Comparison of ENCODE assay signal across 32 cellular contexts in the genomic region with DNA sequence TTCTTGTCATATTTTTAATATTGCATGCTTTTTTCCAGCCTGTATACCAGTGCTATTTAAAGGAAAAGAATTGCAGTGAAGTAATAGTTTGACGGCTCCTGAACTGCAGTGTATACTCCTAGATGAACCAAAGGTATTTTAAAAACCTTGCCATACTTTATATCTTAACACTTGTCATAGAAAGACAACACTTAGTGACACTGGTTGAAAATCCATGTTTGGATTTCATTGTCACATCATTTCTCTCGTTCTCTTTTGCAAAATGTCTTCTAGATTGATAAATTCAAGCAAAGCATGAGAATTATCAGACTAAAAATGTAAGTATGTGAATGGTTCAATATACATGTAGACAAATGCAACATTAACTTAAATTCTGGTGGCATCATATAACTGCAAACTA.
"Had no signal": no experiment of that assay in that cellular context is flagged by ENCODE, and none has a peak within 500 bp of the region (broad histone marks: within the 10 kb centered on the region; RNA-seq: fewer than 3 reads in every experiment).

No MANE protein-coding gene starts in this region.

- H3K9me3 Mint-ChIP-seq: activated B cell treated with CpG ODN at 0.5 μM for 24 hours; activated CD4-positive, alpha-beta memory T cell treated with anti-CD3 and anti-CD28 coated beads for 36 hours; activated CD4-positive, alpha-beta T cell treated with anti-CD3 and anti-CD28 coated beads, Interleukin-2, amount 10 ng/mL, durations not matched to agents 24 days and 14 days; activated CD8-positive, alpha-beta T cell treated with anti-CD3 and anti-CD28 coated beads for 36 hours; activated naive CD4-positive, alpha-beta T cell treated with anti-CD3 and anti-CD28 coated beads for 36 hours; activated naive CD8-positive, alpha-beta T cell treated with anti-CD3 and anti-CD28 coated beads for 36 hours; activated T-helper 1 cell treated with anti-CD3 and anti-CD28 coated beads, Interleukin-12 subunit alpha, Interleukin-12 subunit beta, Interleukin-2, Interleukin-4 antibody, amounts not matched to agents 30 ng/mL and 10 ng/mL and 1 ng/mL, durations not matched to agents 14 hours and 24 hours and 36 hours; T-helper 1 cell treated with Interleukin-12 subunit alpha and Interleukin-12 subunit beta and Interleukin-4 antibody, amounts not matched to agents 30 μg/mL and 1 μg/mL, for 36 hours had no signal

- H3K4me3 Mint-ChIP-seq: activated B cell treated with CpG ODN at 0.5 μM for 24 hours; activated CD4-positive, alpha-beta memory T cell treated with anti-CD3 and anti-CD28 coated beads for 36 hours; activated CD4-positive, alpha-beta T cell treated with anti-CD3 and anti-CD28 coated beads, Interleukin-2, amount 10 ng/mL, durations not matched to agents 24 days and 14 days; activated CD8-positive, alpha-beta T cell treated with anti-CD3 and anti-CD28 coated beads for 36 hours; activated naive CD4-positive, alpha-beta T cell treated with anti-CD3 and anti-CD28 coated beads for 36 hours; activated naive CD8-positive, alpha-beta T cell treated with anti-CD3 and anti-CD28 coated beads for 36 hours; activated T-cell treated with anti-CD3 and anti-CD28 coated beads, Interleukin-2, amount 50 U/mL, for 4 hours; activated T-cell treated with anti-CD3 and anti-CD28 coated beads, Interleukin-2, amount 50 U/mL, for 72 hours; activated T-helper 1 cell treated with anti-CD3 and anti-CD28 coated beads, Interleukin-12 subunit alpha, Interleukin-12 subunit beta, Interleukin-2, Interleukin-4 antibody, amounts not matched to agents 30 ng/mL and 10 ng/mL and 1 ng/mL, durations not matched to agents 14 hours and 24 hours and 36 hours; activated T-helper 17 cell treated with anti-CD3 and anti-CD28 coated beads, Interleukin-2, amount 50 U/mL, for 72 hours; T-helper 1 cell treated with Interleukin-12 subunit alpha and Interleukin-12 subunit beta and Interleukin-4 antibody, amounts not matched to agents 30 μg/mL and 1 μg/mL, for 36 hours; T-helper 2 cell treated with Interferon-gamma antibody and Interleukin-4, amounts not matched to agents 5 μg/mL and 100 μg/mL, for 36 hours had no signal

- H3K27me3 Mint-ChIP-seq: activated B cell treated with CpG ODN at 0.5 μM for 24 hours; activated CD4-positive, alpha-beta memory T cell treated with anti-CD3 and anti-CD28 coated beads for 36 hours; activated CD4-positive, alpha-beta T cell treated with anti-CD3 and anti-CD28 coated beads, Interleukin-2, amount 10 ng/mL, durations not matched to agents 24 days and 14 days; activated CD8-positive, alpha-beta T cell treated with anti-CD3 and anti-CD28 coated beads for 36 hours; activated naive CD8-positive, alpha-beta T cell treated with anti-CD3 and anti-CD28 coated beads for 36 hours; activated T-helper 17 cell treated with anti-CD3 and anti-CD28 coated beads, Interleukin-2, amount 50 U/mL, for 72 hours had no signal

- H3K4me3 ChIP-seq: adrenal gland, body of pancreas had no signal

- H3K27ac ChIP-seq: adrenal gland, body of pancreas, VCaP had no signal

- H3K4me1 ChIP-seq: adrenal gland, body of pancreas had no signal

- H3K36me3 ChIP-seq: adrenal gland had no signal

- H3K27ac Mint-ChIP-seq: activated B cell treated with CpG ODN at 0.5 μM for 24 hours; activated CD4-positive, alpha-beta memory T cell treated with anti-CD3 and anti-CD28 coated beads for 36 hours; activated CD4-positive, alpha-beta T cell treated with anti-CD3 and anti-CD28 coated beads, Interleukin-2, amount 10 ng/mL, durations not matched to agents 24 days and 14 days; activated CD8-positive, alpha-beta T cell treated with anti-CD3 and anti-CD28 coated beads for 36 hours; activated naive CD4-positive, alpha-beta T cell treated with anti-CD3 and anti-CD28 coated beads for 36 hours; activated naive CD4-positive, alpha-beta T cell treated with anti-CD3 and anti-CD28 coated beads, Interleukin-2, amount 50 U/mL, for 72 hours; activated naive CD8-positive, alpha-beta T cell treated with anti-CD3 and anti-CD28 coated beads for 36 hours; activated T-cell treated with anti-CD3 and anti-CD28 coated beads, Interleukin-2, amount 50 U/mL, for 72 hours; activated T-helper 1 cell treated with anti-CD3 and anti-CD28 coated beads, Interleukin-12 subunit alpha, Interleukin-12 subunit beta, Interleukin-2, Interleukin-4 antibody, amounts not matched to agents 30 ng/mL and 10 ng/mL and 1 ng/mL, durations not matched to agents 14 hours and 24 hours and 36 hours; activated T-helper 17 cell treated with anti-CD3 and anti-CD28 coated beads, Interleukin-2, amount 50 U/mL, for 72 hours; T-helper 1 cell treated with Interleukin-12 subunit alpha and Interleukin-12 subunit beta and Interleukin-4 antibody, amounts not matched to agents 30 μg/mL and 1 μg/mL, for 36 hours; T-helper 2 cell treated with Interferon-gamma antibody and Interleukin-4, amounts not matched to agents 5 μg/mL and 100 μg/mL, for 36 hours had no signal

- H3K36me3 Mint-ChIP-seq: activated CD4-positive, alpha-beta memory T cell treated with anti-CD3 and anti-CD28 coated beads for 36 hours; activated naive CD4-positive, alpha-beta T cell treated with anti-CD3 and anti-CD28 coated beads, Interleukin-2, amount 50 U/mL, for 72 hours; activated naive CD8-positive, alpha-beta T cell treated with anti-CD3 and anti-CD28 coated beads for 36 hours had no signal

- DNase-seq: activated B cell treated with CpG ODN at 0.5 μM for 24 hours; activated CD4-positive, alpha-beta memory T cell treated with anti-CD3 and anti-CD28 coated beads for 36 hours; activated CD4-positive, alpha-beta T cell treated with anti-CD3 and anti-CD28 coated beads for 4 hours; activated CD4-positive, alpha-beta T cell treated with anti-CD3 and anti-CD28 coated beads, Interleukin-2, amount 10 ng/mL, durations not matched to agents 24 days and 14 days; activated CD4-positive, alpha-beta T cell treated with anti-CD3 and anti-CD28 coated beads, Interleukin-2, amount 50 U/mL, for 1 hour; activated CD4-positive, alpha-beta T cell treated with anti-CD3 and anti-CD28 coated beads, Interleukin-2, amount 50 U/mL, for 4 hours; activated CD4-positive, CD25-positive, alpha-beta regulatory T cell treated with anti-CD3 and anti-CD28 coated beads, Interleukin-2, amount 50 U/mL, for 72 hours; activated CD8-positive, alpha-beta memory T cell treated with anti-CD3 and anti-CD28 coated beads, Interleukin-2, amount 50 U/mL, for 4 hours; activated CD8-positive, alpha-beta T cell treated with anti-CD3 and anti-CD28 coated beads for 36 hours; activated effector memory CD4-positive, alpha-beta T cell treated with anti-CD3 and anti-CD28 coated beads, Interleukin-2, amount 50 U/mL, for 16 hours; activated gamma-delta T cell treated with Interleukin-2 at 50 U/mL for 16 hours; activated naive CD4-positive, alpha-beta T cell; activated naive CD4-positive, alpha-beta T cell treated with anti-CD3 and anti-CD28 coated beads for 36 hours; activated naive CD8-positive, alpha-beta T cell treated with anti-CD3 and anti-CD28 coated beads for 36 hours; activated T-cell treated with anti-CD3 and anti-CD28 coated beads for 4 hours; activated T-cell treated with anti-CD3 and anti-CD28 coated beads, Interleukin-2, amount 50 U/mL, for 1 hour; activated T-cell treated with anti-CD3 and anti-CD28 coated beads, Interleukin-2, amount 50 U/mL, for 4 hours; activated T-cell treated with anti-CD3 and anti-CD28 coated beads, Interleukin-2, amount 50 U/mL, for 72 hours; adrenal gland; amniotic stem cell; aorta; body of pancreas; central memory CD4-positive, alpha-beta T cell; T-helper 1 cell; T-helper 2 cell; T-helper 9 cell had no signal

- H3K27me3 ChIP-seq: adrenal gland, body of pancreas had no signal

- H3K4me1 Mint-ChIP-seq: activated B cell treated with CpG ODN at 0.5 μM for 24 hours; activated CD4-positive, alpha-beta T cell treated with anti-CD3 and anti-CD28 coated beads, Interleukin-2, amount 10 ng/mL, durations not matched to agents 24 days and 14 days; activated naive CD8-positive, alpha-beta T cell treated with anti-CD3 and anti-CD28 coated beads for 36 hours; activated T-helper 17 cell treated with anti-CD3 and anti-CD28 coated beads, Interleukin-2, amount 50 U/mL, for 72 hours had no signal

- H3K9me3 ChIP-seq: adrenal gland, body of pancreas had no signal
